In genomic region chr2:26729311-26729710, GRCh38 we compare ENCODE assay signal across 25 cellular contexts. TPM values are rescaled to one million over a fixed set of nuclear protein-coding genes. Genes with fewer than 3 reads are reported as not detected.
"Had no signal": no experiment of that assay in that cellular context is flagged by ENCODE, and none has a peak within 500 bp of the region (broad histone marks: within the 10 kb centered on the region; RNA-seq: fewer than 3 reads in every experiment).

No MANE protein-coding gene starts in this region.

- H3K27ac ChIP-seq: colonic mucosa, esophagus muscularis mucosa, foreskin keratinocyte, gastroesophageal sphincter, heart left ventricle, hepatocyte, left lung, lower lobe of right lung had no signal

- H3K79me2 ChIP-seq: hepatocyte had no signal

- H3K36me3 ChIP-seq: colonic mucosa, heart left ventricle, left lung, lower lobe of right lung had no signal

- H2AFZ ChIP-seq: hepatocyte had no signal

- H3K9me3 Mint-ChIP-seq: dendritic cell treated with granulocyte-macrophage colony-stimulating factor and Interleukin-4, amounts not matched to agents 40 ng/mL and 50 ng/mL, for 4 days; effector memory CD8-positive, alpha-beta T cell; immature natural killer cell; mesothelial cell of epicardium had no signal

- H3K27me3 ChIP-seq: colonic mucosa, esophagus muscularis mucosa, gastroesophageal sphincter, hepatocyte had no signal

- H3K4me1 ChIP-seq: foreskin keratinocyte had no signal

- H3K27ac Mint-ChIP-seq: dendritic cell treated with granulocyte-macrophage colony-stimulating factor and Interleukin-4, amounts not matched to agents 40 ng/mL and 50 ng/mL, for 4 days; effector memory CD8-positive, alpha-beta T cell; immature natural killer cell; mesothelial cell of epicardium had no signal

- H3K4me2 ChIP-seq: hepatocyte had no signal

- H3K36me3 Mint-ChIP-seq: mesothelial cell of epicardium had no signal

- H3K4me3 ChIP-seq: colonic mucosa, esophagus muscularis mucosa, gastroesophageal sphincter, heart left ventricle, hepatocyte, left lung, lower lobe of right lung, mucosa of descending colon had no signal

- H3K4me1 Mint-ChIP-seq: immature natural killer cell had no signal

- DNase-seq: colonic mucosa; cortex of kidney; effector CD8-positive, alpha-beta T cell; effector memory CD8-positive, alpha-beta T cell; foreskin keratinocyte; heart left ventricle; hypothalamus; immature natural killer cell; islet precursor cell; left cardiac atrium; left lung; left ventricle myocardium superior; lower lobe of right lung; mesenchymal stem cell; mucosa of descending colon had no signal

- ATAC-seq: effector memory CD8-positive, alpha-beta T cell; foreskin keratinocyte; gastroesophageal sphincter; heart left ventricle; left cardiac atrium; left lung; left ventricle myocardium superior; lower lobe of right lung; mucosa of descending colon had no signal

- FAIRE-seq: endothelial cell of umbilical vein, frontal cortex had no signal

- H3K9me3 ChIP-seq: colonic mucosa, esophagus muscularis mucosa, gastroesophageal sphincter, heart left ventricle, left lung, lower lobe of right lung, mucosa of descending colon had no signal

- H3K4me3 Mint-ChIP-seq: dendritic cell treated with granulocyte-macrophage colony-stimulating factor and Interleukin-4, amounts not matched to agents 40 ng/mL and 50 ng/mL, for 4 days; effector memory CD8-positive, alpha-beta T cell; immature natural killer cell; mesothelial cell of epicardium had no signal

RNA-seq across cellular contexts. Expression of gene KCNK3, which starts 36.8 kb away (rescaled TPM):
- total RNA-seq: dermis microvascular lymphatic vessel endothelial cell, endothelial cell of umbilical vein, foreskin keratinocyte, lung microvascular endothelial cell had no signal
- polyA plus RNA-seq: endothelial cell of umbilical vein, fibroblast of lung, foreskin keratinocyte, immature natural killer cell had no signal

RNA-seq across cellular contexts. Expression of gene CENPA, which starts 56.5 kb away (rescaled TPM):
- total RNA-seq: gastroesophageal sphincter, left ventricle myocardium superior had no signal
